20 cellular contexts compared by ENCODE assay signal in genomic region chr17:27985736-27986394, GRCh38.
A peak's percentile ranks its signal among the peaks of the same experiment; 100 is the strongest.
DNase-seq lines count a peak whose midpoint lies in the region; ATAC-seq and TF ChIP-seq lines count a peak whose summit lies in the region.
"Had no signal": no experiment of that assay in that cellular context is flagged by ENCODE, and none has a peak within 500 bp of the region (broad histone marks: within the 10 kb centered on the region; RNA-seq: fewer than 3 reads in every experiment).

No MANE protein-coding gene starts in this region.

- H3K9me3 ChIP-seq in BLaER1, result no peaks in the 10 kb centered on the region
- H3K9me3 ChIP-seq: esophagus squamous epithelium, prostate gland had no signal

- H3K4me1 ChIP-seq in BLaER1, result peaks cover 12% of the 10 kb centered on the region
- H3K4me1 ChIP-seq: prostate gland had no signal

- no peak overlapping the region for H3K27ac ChIP-seq in BLaER1
- H3K27ac ChIP-seq: GM23248, prostate gland, SK-N-MC had no signal

- peak; percentile 59 to 68 for DNase-seq in erythroblast (lab: John Stamatoyannopoulos, UW)
- DNase-seq in KBM-7, result no peak
- DNase-seq in D341Med (ENCODE audit: low spot score), result no peak
- DNase-seq in DMS79 (lab: John Stamatoyannopoulos, UW), result no peak
- DNase-seq: activated CD4-positive, alpha-beta T cell treated with anti-CD3 and anti-CD28 coated beads, Interleukin-2, amount 10 ng/mL, durations not matched to agents 7 days and 5 days; activated T-cell treated with anti-CD3 and anti-CD28 coated beads for 4 hours; COR-L47; esophagus squamous epithelium; GM23248; mesendoderm; NCI-H446; stimulated activated CD4-positive, alpha-beta T cell treated with anti-CD3 and anti-CD28 coated beads, Interleukin-15, amount 100 ng/mL, for 24 hours had no signal

- in situ Hi-C loops in KBM-7 (cut with MboI; ENCODE audit: low pct_unique_long_range_greater_than_20kb, low sequenced_read_pairs), result no loop called here

- no peaks in the 10 kb centered on the region for H3K27me3 ChIP-seq in BLaER1

- H3K4me3 ChIP-seq in BLaER1, result no peak overlapping the region
- H3K4me3 ChIP-seq: esophagus squamous epithelium, GM23248, prostate gland, SK-N-MC had no signal

- no peak overlapping the region for H3K9ac ChIP-seq in BLaER1
- H3K9ac ChIP-seq: GM23248 had no signal

- H3K4me2 ChIP-seq in BLaER1, result 0 out of 2 replicates have a peak overlapping the region, but pooled peaks have one; percentile 38

- no peaks in the 10 kb centered on the region for H3K36me3 ChIP-seq in BLaER1
- H3K36me3 ChIP-seq: esophagus squamous epithelium, prostate gland had no signal

- no peak for TF ChIP-seq POLR2A in erythroblast (IDR thresholded peaks at IDR 0.05; ENCODE audit: low read length)

- ATAC-seq in GM18502 (IDR thresholded peaks at IDR 0.05; ENCODE audit: poor library complexity, unreplicated experiment) (peak; percentile 60), HG03432 (IDR thresholded peaks at IDR 0.05; ENCODE audit: unreplicated experiment) (peak; percentile 76), GM18909 (IDR thresholded peaks at IDR 0.05; ENCODE audit: poor library complexity, unreplicated experiment) (no peak)
- ATAC-seq: activated naive CD4-positive, alpha-beta T cell treated with anti-CD3 and anti-CD28 coated beads, Interleukin-2, amount 50 U/mL, for 72 hours; natural killer cell treated with Interleukin-12 subunit alpha and Interleukin-12 subunit beta and Interleukin-15 and Interleukin-18, amount 100 ng/mL, for 72 hours had no signal

- no peaks in the 10 kb centered on the region for H4K20me1 ChIP-seq in BLaER1

Comparison
In these comparisons a context has a peak if more than half of its experiments do, and no peak if none do; other contexts are left out.
1. DNase-seq: peak in erythroblast (2 of 2); none in KBM-7 (single experiment), D341Med (single experiment) and DMS79 (single experiment).